In the genomic region with DNA sequence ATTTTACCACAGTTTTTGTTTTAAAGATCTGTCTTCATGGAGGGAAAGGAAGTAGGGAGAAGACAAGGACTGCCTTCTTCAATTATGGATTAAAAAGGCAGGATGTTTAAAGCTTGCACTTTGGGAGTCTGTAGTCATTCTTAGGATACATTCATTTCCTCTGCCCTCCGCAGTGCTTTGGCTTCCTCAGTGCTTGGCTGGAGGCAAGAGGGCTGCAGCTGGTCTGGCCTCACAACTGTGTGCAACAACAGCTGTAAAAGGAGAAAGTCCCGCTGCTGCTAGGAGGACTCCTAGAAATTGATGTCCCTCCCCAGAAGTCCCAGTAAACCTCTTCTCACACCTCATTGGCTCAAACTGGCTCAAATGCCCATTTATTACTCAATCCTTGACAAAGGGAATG, we compare ENCODE assay signal across 1 cellular context.
TF ChIP-seq lines count a peak whose summit lies in the region.

No MANE protein-coding gene starts in this region.

TF ChIP-seq in GM23338, 12 proteins besides CTCF, POLR2A, EP300 and RAD21 (continued from another document):
- TF ChIP-seq, protein P1, sequence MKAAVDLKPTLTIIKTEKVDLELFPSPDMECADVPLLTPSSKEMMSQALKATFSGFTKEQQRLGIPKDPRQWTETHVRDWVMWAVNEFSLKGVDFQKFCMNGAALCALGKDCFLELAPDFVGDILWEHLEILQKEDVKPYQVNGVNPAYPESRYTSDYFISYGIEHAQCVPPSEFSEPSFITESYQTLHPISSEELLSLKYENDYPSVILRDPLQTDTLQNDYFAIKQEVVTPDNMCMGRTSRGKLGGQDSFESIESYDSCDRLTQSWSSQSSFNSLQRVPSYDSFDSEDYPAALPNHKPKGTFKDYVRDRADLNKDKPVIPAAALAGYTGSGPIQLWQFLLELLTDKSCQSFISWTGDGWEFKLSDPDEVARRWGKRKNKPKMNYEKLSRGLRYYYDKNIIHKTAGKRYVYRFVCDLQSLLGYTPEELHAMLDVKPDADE (IDR thresholded peaks at IDR 0.05): no peak
- TF ChIP-seq NANOG (IDR thresholded peaks at IDR 0.05; ENCODE audit: borderline replicate concordance): no peak
- no peak for TF ChIP-seq POLR2AphosphoS5 (IDR thresholded peaks at IDR 0.05; ENCODE audit: low read depth)
- TF ChIP-seq ZNF331 (CRISPR knock-in tag; IDR thresholded peaks at IDR 0.05; ENCODE audit: low read depth): no peak
- TF ChIP-seq ZNF114 (CRISPR knock-in tag; IDR thresholded peaks at IDR 0.05): no peak
- TF ChIP-seq EZH2phosphoT487 (IDR thresholded peaks at IDR 0.05; ENCODE audit: unreplicated experiment): no peak
- no peak for TF ChIP-seq REST (IDR thresholded peaks at IDR 0.05; ENCODE audit: unreplicated experiment)
- TF ChIP-seq STAT1 (IDR thresholded peaks at IDR 0.05; ENCODE audit: unreplicated experiment): no peak
- TF ChIP-seq JUNB (IDR thresholded peaks at IDR 0.05; ENCODE audit: unreplicated experiment): no peak
- TF ChIP-seq ZNF462 (CRISPR knock-in tag; IDR thresholded peaks at IDR 0.05): no peak
